In genomic region chr17:77741109-77741508, GRCh38 we compare ENCODE assay signal across 8 cellular contexts.
A peak's percentile ranks its signal among the peaks of the same experiment; 100 is the strongest.
DNase-seq lines count a peak whose midpoint lies in the region; ATAC-seq and TF ChIP-seq lines count a peak whose summit lies in the region.

No MANE protein-coding gene starts in this region.

- TF ChIP-seq CTCF in CD14-positive monocyte (IDR thresholded peaks at IDR 0.05) (peak; percentile 62), LNCaP clone FGC (IDR thresholded peaks at IDR 0.05; ENCODE audit: control insufficient read depth, extremely low read depth, insufficient read depth) (0 out of 2 replicates have a peak, but pooled peaks have one; percentile 16), lower lobe of right lung (IDR thresholded peaks at IDR 0.05) (peak; percentile 36), omental fat pad (IDR thresholded peaks at IDR 0.05) (no peak)

- H3K9me3 ChIP-seq in lower lobe of right lung, result no peaks in the 10 kb centered on the region

- H3K4me3 Mint-ChIP-seq in CD14-positive monocyte, result no peak overlapping the region

- H3K27me3 Mint-ChIP-seq in CD14-positive monocyte (ENCODE audit: low read depth in 3 of 3), result peaks cover 4 to 6% (median 4%) of the 10 kb centered on the region in 3 donors

- H3K27ac Mint-ChIP-seq in CD14-positive monocyte, result no peak overlapping the region

- DNase-seq in CD14-positive monocyte (ENCODE audit: low spot score) (no peak), LNCaP clone FGC (ENCODE audit: low read depth) (no peak), lower lobe of right lung (no peak), DMS114 treated with DMSO at 0.1 percent for 48 hours (lab: John Stamatoyannopoulos, UW; ENCODE audit: unreplicated experiment) (no peak), omental fat pad (ENCODE audit: low spot score) (no peak), DMS53 treated with DMSO at 0.1 percent for 48 hours (lab: John Stamatoyannopoulos, UW; ENCODE audit: unreplicated experiment) (no peak)
- peak; percentile 10 for DNase-seq in activated effector memory CD4-positive, alpha-beta T cell treated with Interleukin-2 at 50 U/mL for 16 hours

- intact Hi-C loops in CD14-positive monocyte (cut with micrococcal nuclease), result loop anchor here in 1 of 2 donors (10.0 kb wide), 1 partner anchor 196 kb away; no protein-coding TSS in a partner anchor
- intact Hi-C loops in lower lobe of right lung (cut with DNase I), result no loop called here

- peaks cover 0 to 4% (median under 1%) of the 10 kb centered on the region in 7 donors for H3K9me3 Mint-ChIP-seq in CD14-positive monocyte

- peaks cover 10% of the 10 kb centered on the region for H3K4me1 ChIP-seq in lower lobe of right lung

- H3K36me3 Mint-ChIP-seq in CD14-positive monocyte, result no peaks in the 10 kb centered on the region

- no peaks in the 10 kb centered on the region for H3K36me3 ChIP-seq in lower lobe of right lung

- no peak overlapping the region for H3K27ac ChIP-seq in lower lobe of right lung

- ATAC-seq in lower lobe of right lung, result no peak
- no peak for ATAC-seq in GM18502 (IDR thresholded peaks at IDR 0.05; ENCODE audit: poor library complexity, unreplicated experiment)
- no peak for ATAC-seq in omental fat pad (ENCODE audit: low FRiP score)

- H3K27me3 ChIP-seq in lower lobe of right lung (ENCODE audit: low read depth), result no peaks in the 10 kb centered on the region

- H3K4me3 ChIP-seq in LNCaP clone FGC (ENCODE audit: low read depth, low read length), result no peak overlapping the region
- H3K4me3 ChIP-seq in lower lobe of right lung, result no peak overlapping the region

- no peaks in the 10 kb centered on the region for H3K4me1 Mint-ChIP-seq in CD14-positive monocyte

Comparison
In these comparisons a context has a peak if more than half of its experiments do, and no peak if none do; other contexts are left out.
1. CTCF ChIP-seq: peak in CD14-positive monocyte (single experiment), LNCaP clone FGC (single experiment) and lower lobe of right lung (single experiment); none in omental fat pad (0 of 3).